In genomic region chr6:20238688-20239587, GRCh38 we compare ENCODE assay signal across 27 cellular contexts. TPM values are rescaled to one million over a fixed set of nuclear protein-coding genes. Genes with fewer than 3 reads are reported as not detected.
DNase-seq lines count a peak whose midpoint lies in the region; ATAC-seq, FAIRE-seq and TF ChIP-seq lines count a peak whose summit lies in the region.
"Had no signal": no experiment of that assay in that cellular context is flagged by ENCODE, and none has a peak within 500 bp of the region (broad histone marks: within the 10 kb centered on the region; RNA-seq: fewer than 3 reads in every experiment).

No MANE protein-coding gene starts in this region.

- H2AFZ ChIP-seq in K562 (ENCODE audit: low read depth, low read length), result no peak overlapping the region
- H2AFZ ChIP-seq in neural progenitor cell (replicated peaks), result peak overlapping the region; percentile 55

- no peaks in the 10 kb centered on the region for H3K9me3 Mint-ChIP-seq in Calu3 (ENCODE audit: low read depth, unreplicated experiment)
- peaks cover 14% of the 10 kb centered on the region for H3K9me3 Mint-ChIP-seq in neural progenitor cell
- H3K9me3 Mint-ChIP-seq in CD8-positive, alpha-beta T cell, result peaks cover 2% of the 10 kb centered on the region
- H3K9me3 Mint-ChIP-seq: activated CD4-positive, alpha-beta memory T cell treated with anti-CD3 and anti-CD28 coated beads, Interleukin-2, amount 10 ng/mL, durations not matched to agents 7 days and 5 days; activated naive CD4-positive, alpha-beta T cell treated with anti-CD3 and anti-CD28 coated beads, Interleukin-2, amount 50 U/mL, for 24 hours; activated T-helper 2 cell treated with anti-CD3 and anti-CD28 coated beads, Interferon-gamma antibody, Interleukin-2, Interleukin-4, amounts not matched to agents 10 μg/mL and 5 μg/mL and 100 μg/mL, durations not matched to agents 14 hours and 24 hours and 36 hours; stimulated activated naive CD8-positive, alpha-beta T cell treated with anti-CD3 and anti-CD28 coated beads, Interleukin-15, Interleukin-2, amounts not matched to agents 100 ng/mL and 50 ng/mL, for 24 hours had no signal

- CTCF ChIA-PET in Calu3 (lab: Charles Lee), result interaction anchor here (1.2 to 2.9 kb wide), 2 partner anchors 112 to 165 kb away, joined by 4 to 16 read pairs; no protein-coding TSS in a partner anchor
- CTCF ChIA-PET in K562 (lab: Yijun Ruan, JAX; ENCODE audit: low intra/inter-chr PET ratio), result no interaction called here
- CTCF ChIA-PET in CD8-positive, alpha-beta T cell (lab: Charles Lee), result interaction anchor here (0.7 kb wide), 1 partner anchor 115 kb away, joined by 4 read pairs; no protein-coding TSS in a partner anchor

- H3K4me3 Mint-ChIP-seq in Calu3 (ENCODE audit: low read depth, unreplicated experiment), result no peak overlapping the region
- no peak overlapping the region for H3K4me3 Mint-ChIP-seq in neural progenitor cell
- no peak overlapping the region for H3K4me3 Mint-ChIP-seq in CD8-positive, alpha-beta T cell
- H3K4me3 Mint-ChIP-seq: activated CD4-positive, alpha-beta memory T cell treated with anti-CD3 and anti-CD28 coated beads, Interleukin-2, amount 10 ng/mL, durations not matched to agents 7 days and 5 days; activated naive CD4-positive, alpha-beta T cell treated with anti-CD3 and anti-CD28 coated beads, Interleukin-2, amount 50 U/mL, for 24 hours; stimulated activated naive CD8-positive, alpha-beta T cell treated with anti-CD3 and anti-CD28 coated beads, Interleukin-15, Interleukin-2, amounts not matched to agents 100 ng/mL and 50 ng/mL, for 24 hours had no signal

- H3F3A ChIP-seq in neural progenitor cell (ENCODE audit: low read depth), result no peaks in the 10 kb centered on the region

- intact Hi-C loops in Calu3 (cut with micrococcal nuclease; ENCODE audit: unreplicated experiment) (no loop called here), K562 (cut with micrococcal nuclease) (no loop called here)
- intact Hi-C loops in CD8-positive, alpha-beta T cell (cut with DNase I, micrococcal nuclease), result no loop called here

- H3K4me3 ChIP-seq in H7 (ENCODE audit: insufficient read depth, low read depth, low read length) (peak overlapping the region; percentile 37; the same call in 1 of the 2 replicates), K562 (no peak overlapping the region), neural progenitor cell (no peak overlapping the region)
- no peak overlapping the region for H3K4me3 ChIP-seq in CD8-positive, alpha-beta T cell (ENCODE audit: low read depth, low read length)
- H3K4me3 ChIP-seq: BLaER1, Peyer's patch, SJCRH30, tibial nerve had no signal

- no peak overlapping the region for H3K9ac ChIP-seq in K562 (ENCODE audit: insufficient read depth in 1 of 2, low read depth in 2 of 2, low read length in 2 of 2)
- no peak overlapping the region for H3K9ac ChIP-seq in neural progenitor cell
- H3K9ac ChIP-seq: BLaER1 had no signal

- BruUV-seq in Calu3 (replicated peaks; lab: Mats Ljungman, UMichigan), result no TSS peak
- no TSS peak for BruUV-seq in K562 (replicated peaks; lab: Mats Ljungman, UMichigan)

- ATAC-seq in K562 (no peak), HG02623 (IDR thresholded peaks at IDR 0.05; ENCODE audit: unreplicated experiment) (no peak)
- ATAC-seq in CD8-positive, alpha-beta T cell, result no peak
- ATAC-seq: activated CD4-positive, CD25-positive, alpha-beta regulatory T cell treated with anti-CD3 and anti-CD28 coated beads, Interleukin-2, amount 50 U/mL, for 24 hours had no signal

- 73% methylated on average over 22 of the region's 47 CpGs for whole genome bisulfite sequencing in K562 (ENCODE audit: insufficient coverage, low coverage, missing lambda C conversion rate)

- H3K36me3 ChIP-seq in H7 (replicated peaks; ENCODE audit: control insufficient read depth, insufficient read depth, low read length) (no peaks in the 10 kb centered on the region), K562 (ENCODE audit: control insufficient read depth, insufficient read depth, low read length) (no peaks in the 10 kb centered on the region), neural progenitor cell (no peaks in the 10 kb centered on the region)
- no peaks in the 10 kb centered on the region for H3K36me3 ChIP-seq in CD8-positive, alpha-beta T cell (ENCODE audit: insufficient read depth, low read length)
- H3K36me3 ChIP-seq: BLaER1, Peyer's patch, SJCRH30, tibial nerve had no signal

- POLR2A ChIA-PET in K562 (lab: Yijun Ruan, JAX), result no interaction called here
- POLR2A ChIA-PET in CD8-positive, alpha-beta T cell (lab: Charles Lee), result no interaction called here

- in situ Hi-C loops in K562 (cut with MboI), result no loop called here

- H3K9me3 ChIP-seq in K562 (replicated peaks; ENCODE audit: control insufficient read depth, insufficient read depth, low read depth, low read length) (no peaks in the 10 kb centered on the region; the same call in 1 of the 2 replicates), neural progenitor cell (ENCODE audit: low read depth) (no peaks in the 10 kb centered on the region)
- H3K9me3 ChIP-seq in CD8-positive, alpha-beta T cell (ENCODE audit: low read length), result no peaks in the 10 kb centered on the region
- H3K9me3 ChIP-seq: Peyer's patch, SJCRH30, tibial nerve had no signal

- peaks cover 0 to 7% of the 10 kb centered on the region in 2 experiments; a peak in 3 of 5 replicates for H3K4me1 ChIP-seq in K562 (replicated peaks in 1 of 2; ENCODE audit: control insufficient read depth in 2 of 2, insufficient read depth in 2 of 2, low read length in 2 of 2)
- H3K4me1 ChIP-seq in neural progenitor cell, result peaks cover 9% of the 10 kb centered on the region
- no peaks in the 10 kb centered on the region for H3K4me1 ChIP-seq in CD8-positive, alpha-beta T cell (ENCODE audit: insufficient read depth, low read length)
- H3K4me1 ChIP-seq: BLaER1, tibial nerve had no signal

- H3K4me1 Mint-ChIP-seq in Calu3 (ENCODE audit: low read depth, unreplicated experiment) (peaks cover 48% of the 10 kb centered on the region), neural progenitor cell (no peaks in the 10 kb centered on the region)
- peaks cover 13% of the 10 kb centered on the region for H3K4me1 Mint-ChIP-seq in CD8-positive, alpha-beta T cell (ENCODE audit: low read depth)

- TF ChIP-seq EP300 in K562 (IDR thresholded peaks at IDR 0.05; ENCODE audit: low read length), result no peak

- no peak for TF ChIP-seq POLR2A in K562 (conservative IDR thresholded peaks at IDR 0.05)

- no peak for TF ChIP-seq RAD21 in K562 (CRISPR knock-in tag; conservative IDR thresholded peaks at IDR 0.05 in 1 of 2, IDR thresholded peaks at IDR 0.05 in 1 of 2)

- TF ChIP-seq CTCF in Calu3 (IDR thresholded peaks at IDR 0.05; ENCODE audit: unreplicated experiment) (no peak), K562 (IDR thresholded peaks at IDR 0.05 in 2 of 3, conservative IDR thresholded peaks at IDR 0.05 in 1 of 3; ENCODE audit: insufficient read depth in 2 of 3, low read depth in 1 of 3, low read length in 3 of 3) (no peak), neural progenitor cell (IDR thresholded peaks at IDR 0.05) (no peak)
- TF ChIP-seq CTCF in CD8-positive, alpha-beta T cell (IDR thresholded peaks at IDR 0.05), result no peak

- H4K20me1 ChIP-seq in K562 (replicated peaks; ENCODE audit: control insufficient read depth, insufficient read depth, low read length), result no peaks in the 10 kb centered on the region
- H4K20me1 ChIP-seq in neural progenitor cell (ENCODE audit: low read depth), result no peaks in the 10 kb centered on the region
- H4K20me1 ChIP-seq: BLaER1 had no signal

- no peak overlapping the region for H3K27ac ChIP-seq in K562 (ENCODE audit: extremely low read depth, low read depth, low read length)
- H3K27ac ChIP-seq in neural progenitor cell, result no peak overlapping the region
- H3K27ac ChIP-seq in CD8-positive, alpha-beta T cell (ENCODE audit: low read depth, low read length), result no peak overlapping the region
- H3K27ac ChIP-seq: BLaER1, HL-60, Peyer's patch, SJCRH30, tibial nerve had no signal

- H3K4me2 ChIP-seq in K562 (ENCODE audit: insufficient read depth, low read length) (no peak overlapping the region), neural progenitor cell (no peak overlapping the region)
- H3K4me2 ChIP-seq: BLaER1 had no signal

- no peak for FAIRE-seq in K562 (lab: Jason Lieb, UNC)
- FAIRE-seq: colon had no signal

- H3K27me3 Mint-ChIP-seq in Calu3 (ENCODE audit: unreplicated experiment) (no peaks in the 10 kb centered on the region), neural progenitor cell (ENCODE audit: insufficient read depth, low read depth) (no peaks in the 10 kb centered on the region)
- H3K27me3 Mint-ChIP-seq in CD8-positive, alpha-beta T cell (ENCODE audit: low read depth), result no peaks in the 10 kb centered on the region
- H3K27me3 Mint-ChIP-seq: activated naive CD4-positive, alpha-beta T cell treated with anti-CD3 and anti-CD28 coated beads, Interleukin-2, amount 50 U/mL, for 24 hours; stimulated activated naive CD8-positive, alpha-beta T cell treated with anti-CD3 and anti-CD28 coated beads, Interleukin-15, Interleukin-2, amounts not matched to agents 100 ng/mL and 50 ng/mL, for 24 hours had no signal

- H3K27ac Mint-ChIP-seq in Calu3 (ENCODE audit: unreplicated experiment), result peak overlapping the region; percentile 87
- H3K27ac Mint-ChIP-seq in neural progenitor cell, result no peak overlapping the region
- no peak overlapping the region for H3K27ac Mint-ChIP-seq in CD8-positive, alpha-beta T cell
- H3K27ac Mint-ChIP-seq: activated CD4-positive, alpha-beta memory T cell treated with anti-CD3 and anti-CD28 coated beads, Interleukin-2, amount 10 ng/mL, durations not matched to agents 7 days and 5 days; activated naive CD4-positive, alpha-beta T cell treated with anti-CD3 and anti-CD28 coated beads, Interleukin-2, amount 50 U/mL, for 24 hours; activated T-helper 2 cell treated with anti-CD3 and anti-CD28 coated beads, Interferon-gamma antibody, Interleukin-2, Interleukin-4, amounts not matched to agents 10 μg/mL and 5 μg/mL and 100 μg/mL, durations not matched to agents 14 hours and 24 hours and 36 hours; progenitor cell of endocrine pancreas; stimulated activated naive CD8-positive, alpha-beta T cell treated with anti-CD3 and anti-CD28 coated beads, Interleukin-15, Interleukin-2, amounts not matched to agents 100 ng/mL and 50 ng/mL, for 24 hours had no signal

- H3K9me1 ChIP-seq in K562 (ENCODE audit: control insufficient read depth, insufficient read depth, low read length), result no peaks in the 10 kb centered on the region

- no peaks in the 10 kb centered on the region for H3K79me2 ChIP-seq in K562 (ENCODE audit: control insufficient read depth, insufficient read depth, low read length)
- H3K79me2 ChIP-seq in neural progenitor cell (ENCODE audit: low read depth), result no peaks in the 10 kb centered on the region

- no peaks in the 10 kb centered on the region for H3K27me3 ChIP-seq in H7 (ENCODE audit: control insufficient read depth, insufficient read depth, low read length)
- no peaks in the 10 kb centered on the region for H3K27me3 ChIP-seq in K562 (ENCODE audit: control insufficient read depth in 2 of 2, insufficient read depth in 2 of 2, low read length in 2 of 2)
- no peaks in the 10 kb centered on the region for H3K27me3 ChIP-seq in neural progenitor cell
- H3K27me3 ChIP-seq in CD8-positive, alpha-beta T cell (ENCODE audit: insufficient read depth, low read length), result no peaks in the 10 kb centered on the region
- H3K27me3 ChIP-seq: BLaER1, Peyer's patch, SJCRH30, tibial nerve had no signal

- peaks cover 16% of the 10 kb centered on the region for H3K36me3 Mint-ChIP-seq in Calu3 (ENCODE audit: insufficient read depth, unreplicated experiment)
- peaks cover 2% of the 10 kb centered on the region for H3K36me3 Mint-ChIP-seq in neural progenitor cell
- no peaks in the 10 kb centered on the region for H3K36me3 Mint-ChIP-seq in CD8-positive, alpha-beta T cell
- H3K36me3 Mint-ChIP-seq: activated naive CD4-positive, alpha-beta T cell treated with anti-CD3 and anti-CD28 coated beads, Interleukin-2, amount 50 U/mL, for 24 hours had no signal

- DNase-seq in Calu3 (no peak), H7 (peak; percentile 48), K562 (ENCODE audit: extremely low read depth in 1 of 4, low spot score in 3 of 4) (no peak), neural progenitor cell (ENCODE audit: low spot score) (no peak), NCI-H2107 (lab: John Stamatoyannopoulos, UW) (no peak)
- DNase-seq in CD8-positive, alpha-beta T cell, result no peak
- DNase-seq: activated CD4-positive, alpha-beta memory T cell treated with anti-CD3 and anti-CD28 coated beads, Interleukin-2, amount 10 ng/mL, durations not matched to agents 7 days and 5 days; amygdala; effector CD8-positive, alpha-beta T cell; erythroblast; glutamatergic neuron; kidney glomerular epithelial cell; mammary epithelial cell; NCI-H146; NCI-H748 treated with DMSO at 0.1 percent for 48 hours; Peyer's patch; SJCRH30 had no signal

RNA-seq across cellular contexts. Expression of gene MBOAT1, which starts 26.7 kb away (rescaled TPM):
- 39.9 and 47.8 TPM in 2 replicates for total RNA-seq in Calu3 (2022)
- total RNA-seq in H7 (2014; rRNA removed; shearing (Covaris generic)), result 17.9 and 23.6 TPM in 2 replicates
- total RNA-seq in K562 (2011; cell fraction: chromatin; rRNA removed; ENCODE audit: low replicate concordance), result 21.3 and 23.7 TPM in 2 replicates
- total RNA-seq in K562 (2011; cell fraction: nucleolus; rRNA removed), result 16.7 and 20.0 TPM in 2 replicates
- 23.1 and 26.4 TPM in 2 replicates for total RNA-seq in K562 (2011; cell fraction: nucleoplasm; rRNA removed)
- 8.8 and 10.0 TPM in 2 replicates for total RNA-seq in K562 (2014; rRNA removed)
- total RNA-seq in K562 (2014; rRNA removed; fragmentation: Illumina TruSeq; extraction: Trizol), result 15.2 and 16.0 TPM in 2 replicates
- total RNA-seq in K562 (2015; rRNA removed; fragmentation: Illumina TruSeq; extraction: Trizol), result 14.9 and 15.1 TPM in 2 replicates
- 13.9 and 16.5 TPM in 2 replicates for total RNA-seq in K562 (2021)
- polyA plus RNA-seq in K562 (2011; rRNA removed), result 10.3 and 11.0 TPM in 2 replicates
- polyA plus RNA-seq in K562 (2011; cell fraction: cytosol; rRNA removed), result 5.5 and 9.5 TPM in 2 replicates
- 22.9 and 25.9 TPM in 2 replicates for polyA plus RNA-seq in K562 (2011; cell fraction: nucleus; rRNA removed)
- polyA plus RNA-seq in K562 (2012), result 10.1 and 17.6 TPM in 2 replicates
- polyA plus RNA-seq in K562 (2014; fragmentation: Illumina TruSeq; extraction: Trizol), result 9.6 and 10.3 TPM in 2 replicates
- polyA plus RNA-seq in K562 (2014; fragmentation: Nextera tagmentation; extraction: Ambion mirVana), result under 1 TPM; 0.13 to 0.39 TPM
- 5.2 and 5.7 TPM in 2 replicates for polyA plus RNA-seq in K562 (2014; rRNA removed)
- 22.1 and 24.6 TPM in 2 replicates for polyA minus RNA-seq in K562 (2011; rRNA and poly(A)+ RNA removed)
- polyA minus RNA-seq in K562 (2011; cell fraction: cytosol; rRNA and poly(A)+ RNA removed), result 11.5 and 12.0 TPM in 2 replicates
- 12.0 and 16.4 TPM in 2 replicates for polyA minus RNA-seq in K562 (2011; cell fraction: nucleus; rRNA and poly(A)+ RNA removed)
- total RNA-seq in neural progenitor cell (ENCODE audit: low replicate concordance), result 0.45 and 1.1 TPM in 2 replicates
- 1 to 10 TPM; 5.9 to 6.5 TPM for total RNA-seq in CD8-positive, alpha-beta T cell
